In genomic region chr3:106371605-106372292, GRCh38 we compare ENCODE assay signal across 23 cellular contexts.
A peak's percentile ranks its signal among the peaks of the same experiment; 100 is the strongest.
DNase-seq lines count a peak whose midpoint lies in the region; ATAC-seq, FAIRE-seq and TF ChIP-seq lines count a peak whose summit lies in the region.
"Had no signal": no experiment of that assay in that cellular context is flagged by ENCODE, and none has a peak within 500 bp of the region (broad histone marks: within the 10 kb centered on the region; RNA-seq: fewer than 3 reads in every experiment).

No MANE protein-coding gene starts in this region.

- intact Hi-C loops in IMR-90 (cut with micrococcal nuclease) (no loop called here), Calu3 (cut with micrococcal nuclease; ENCODE audit: unreplicated experiment) (no loop called here)

- H3K9me3 ChIP-seq in IMR-90 (ENCODE audit: control insufficient read depth, insufficient read depth, low read length) (no peaks in the 10 kb centered on the region), astrocyte (ENCODE audit: insufficient read depth, low read depth, low read length) (no peaks in the 10 kb centered on the region)
- H3K9me3 ChIP-seq: BE2C, MG63 had no signal

- H3K27me3 ChIP-seq in IMR-90 (ENCODE audit: control insufficient read depth, insufficient read depth, low read length) = no peaks in the 10 kb centered on the region
- H3K27me3 ChIP-seq in astrocyte (ENCODE audit: insufficient read depth, low read length) = no peaks in the 10 kb centered on the region
- H3K27me3 ChIP-seq: BE2C, MG63 had no signal

- dilution Hi-C loops in IMR-90 (cut with HindIII; ENCODE audit: low sequenced_read_pairs, unreplicated experiment) = no loop called here

- TF ChIP-seq RAD21 in IMR-90 (IDR thresholded peaks at IDR 0.05; ENCODE audit: low read length) = no peak

- no peak overlapping the region for H4K91ac ChIP-seq in IMR-90 (ENCODE audit: insufficient read depth, low read depth, low read length)

- H4K8ac ChIP-seq in IMR-90 (ENCODE audit: low read depth in 2 of 2, low read length in 2 of 2) = no peak overlapping the region

- H3K4me1 Mint-ChIP-seq in astrocyte (ENCODE audit: low read depth, unreplicated experiment) = no peaks in the 10 kb centered on the region
- H3K4me1 Mint-ChIP-seq in Calu3 (ENCODE audit: low read depth, unreplicated experiment) = no peaks in the 10 kb centered on the region
- H3K4me1 Mint-ChIP-seq: CD14-positive monocyte; CD8-positive, alpha-beta memory T cell had no signal

- H2AFZ ChIP-seq in IMR-90 (replicated peaks; ENCODE audit: low read length, poor library complexity) (no peak overlapping the region), astrocyte (ENCODE audit: low read depth, low read length) (no peak overlapping the region)

- BruUV-seq in IMR-90 (replicated peaks; lab: Mats Ljungman, UMichigan) (no TSS peak), Calu3 (replicated peaks; lab: Mats Ljungman, UMichigan) (no TSS peak)

- WGBS in IMR-90 (ENCODE audit: extremely low coverage in 2 of 2, insufficient read length in 1 of 2), 2 experiments = 80% methylated on average over 1 of the region's 4 CpGs; no CpG with 5 or more reads in 1 of the 2 experiments

- H3K4me1 ChIP-seq in IMR-90 (ENCODE audit: control insufficient read depth, insufficient read depth, low read length) = 0 out of 2 replicates have a peak, but pooled peaks cover 3% of the 10 kb centered on the region
- no peaks in the 10 kb centered on the region for H3K4me1 ChIP-seq in astrocyte (ENCODE audit: insufficient read depth, low read length)

- DNase-seq in IMR-90 = peak; percentile 53
- DNase-seq in astrocyte (ENCODE audit: low read depth) = peak; percentile 44
- peak; percentile 29 for DNase-seq in iris pigment epithelial cell (ENCODE audit: low read depth)
- peak; percentile 72 for DNase-seq in retinal pigment epithelial cell (ENCODE audit: low read depth)
- DNase-seq in Calu3 = no peak
- DNase-seq in DMS53 (lab: John Stamatoyannopoulos, UW) = no peak
- DNase-seq in activated CD8-positive, alpha-beta memory T cell treated with anti-CD3 and anti-CD28 coated beads, Interleukin-2, amount 50 U/mL, for 4 hours = no peak
- DNase-seq: ACHN; BE2C; CD8-positive, alpha-beta memory T cell; KG1; MG63; NCI-H1105 treated with DMSO at 0.1 percent for 48 hours; NCI-H146; NCI-H1930; NCI-H2107; NCI-H446; NCI-H774; NK-92 treated with Interleukin-12 subunit alpha and Interleukin-12 subunit beta, amount 100 ng/mL, for 24 hours; PC-3 had no signal

- no peak overlapping the region for H3K14ac ChIP-seq in IMR-90 (replicated peaks; ENCODE audit: low read depth, low read length)

- in situ Hi-C loops in IMR-90 (cut with MboI; ENCODE audit: low sequenced_read_pairs) = no loop called here

- H4K5ac ChIP-seq in IMR-90 (ENCODE audit: low read depth, low read length) = no peak overlapping the region

- H3K9me3 Mint-ChIP-seq in astrocyte (ENCODE audit: unreplicated experiment) (no peaks in the 10 kb centered on the region), Calu3 (ENCODE audit: low read depth, unreplicated experiment) (no peaks in the 10 kb centered on the region)
- H3K9me3 Mint-ChIP-seq: CD8-positive, alpha-beta memory T cell had no signal

- H3K4me2 ChIP-seq in IMR-90 (ENCODE audit: low read depth, low read length) = no peak overlapping the region
- no peak overlapping the region for H3K4me2 ChIP-seq in astrocyte (ENCODE audit: low read length)

- H2AK5ac ChIP-seq in IMR-90 (ENCODE audit: low read depth, low read length) = no peak overlapping the region

- TF ChIP-seq POLR2A in IMR-90 (IDR thresholded peaks at IDR 0.05; ENCODE audit: low read depth, low read length) = no peak

- H3K23ac ChIP-seq in IMR-90 (ENCODE audit: low read depth, low read length) = no peak overlapping the region

- no peak overlapping the region for H3K4me3 ChIP-seq in IMR-90 (ENCODE audit: insufficient read depth, low read depth, low read length)
- no peak overlapping the region for H3K4me3 ChIP-seq in astrocyte (ENCODE audit: insufficient read depth, low read depth, low read length)
- H3K4me3 ChIP-seq in retinal pigment epithelial cell (ENCODE audit: low read length) = no peak overlapping the region
- H3K4me3 ChIP-seq: MG63 had no signal

- H3K9ac ChIP-seq in IMR-90 (ENCODE audit: low read depth, low read length) (no peak overlapping the region), astrocyte (ENCODE audit: low read length) (no peak overlapping the region)

- H3K79me1 ChIP-seq in IMR-90 (ENCODE audit: low read depth in 1 of 2, low read length in 2 of 2) = no peaks in the 10 kb centered on the region

- H3K27ac Mint-ChIP-seq in astrocyte (ENCODE audit: unreplicated experiment) = no peak overlapping the region
- no peak overlapping the region for H3K27ac Mint-ChIP-seq in Calu3 (ENCODE audit: unreplicated experiment)
- H3K27ac Mint-ChIP-seq: CD14-positive monocyte; CD8-positive, alpha-beta memory T cell had no signal

- H3K4me3 Mint-ChIP-seq in astrocyte (ENCODE audit: unreplicated experiment) = no peak overlapping the region
- H3K4me3 Mint-ChIP-seq in Calu3 (ENCODE audit: low read depth, unreplicated experiment) = no peak overlapping the region
- H3K4me3 Mint-ChIP-seq: CD14-positive monocyte; CD8-positive, alpha-beta memory T cell had no signal

- H3K4ac ChIP-seq in IMR-90 (ENCODE audit: low read depth, low read length) = no peak overlapping the region

- no peak for FAIRE-seq in astrocyte (lab: Jason Lieb, UNC)
- FAIRE-seq: H54 had no signal

- POLR2A ChIA-PET in IMR-90 (lab: Charles Lee; ENCODE audit: unreplicated experiment) = no interaction called here

- H3K9me1 ChIP-seq in IMR-90 (ENCODE audit: insufficient read depth, low read length) = no peaks in the 10 kb centered on the region

- no peaks in the 10 kb centered on the region for H3K36me3 ChIP-seq in IMR-90 (ENCODE audit: control insufficient read depth, insufficient read depth, low read length)
- H3K36me3 ChIP-seq in astrocyte (ENCODE audit: insufficient read depth, low read length) = no peaks in the 10 kb centered on the region
- H3K36me3 ChIP-seq: BE2C, MG63 had no signal

- H3K36me3 Mint-ChIP-seq in astrocyte (ENCODE audit: low read depth, unreplicated experiment) (no peaks in the 10 kb centered on the region), Calu3 (ENCODE audit: insufficient read depth, unreplicated experiment) (no peaks in the 10 kb centered on the region)
- H3K36me3 Mint-ChIP-seq: CD14-positive monocyte had no signal

- no peak overlapping the region for H2BK15ac ChIP-seq in IMR-90 (ENCODE audit: low read depth, low read length)

- H2AK9ac ChIP-seq in IMR-90 (replicated peaks; ENCODE audit: low read depth, low read length, poor library complexity) = no peak overlapping the region

- CTCF ChIA-PET in IMR-90 (lab: Yijun Ruan, JAX) (interaction anchor here (0.6 kb wide), 1 partner anchor 11 kb away, joined by 3 read pairs; no protein-coding TSS in a partner anchor), Calu3 (lab: Charles Lee) (interaction anchor here (0.6 kb wide), 1 partner anchor 692 kb away, joined by 3 read pairs; no protein-coding TSS in a partner anchor)

- no peak overlapping the region for H2BK20ac ChIP-seq in IMR-90 (ENCODE audit: low read depth, low read length)

- ATAC-seq in IMR-90 (ENCODE audit: low read depth) = peak; percentile 42
- ATAC-seq in GM18520 (IDR thresholded peaks at IDR 0.05; ENCODE audit: unreplicated experiment) = no peak
- ATAC-seq: PC-3 had no signal

- no peak overlapping the region for H3K18ac ChIP-seq in IMR-90 (ENCODE audit: low read depth, low read length)

- H2BK120ac ChIP-seq in IMR-90 (ENCODE audit: low read depth, low read length) = no peak overlapping the region

- TF ChIP-seq CTCF in IMR-90 (conservative IDR thresholded peaks at IDR 0.05; ENCODE audit: low read depth, low read length) (no peak), astrocyte (IDR thresholded peaks at IDR 0.05; ENCODE audit: insufficient read depth, low read depth, low read length) (no peak), retinal pigment epithelial cell (conservative IDR thresholded peaks at IDR 0.05; ENCODE audit: low read depth, low read length) (no peak), Calu3 (IDR thresholded peaks at IDR 0.05; ENCODE audit: unreplicated experiment) (no peak)

- no peaks in the 10 kb centered on the region for H3K79me2 ChIP-seq in astrocyte (ENCODE audit: insufficient read depth, low read length)

- H3K27ac ChIP-seq in IMR-90 (ENCODE audit: insufficient read depth, low read length) = no peak overlapping the region
- H3K27ac ChIP-seq in astrocyte (ENCODE audit: low read depth, low read length) = no peak overlapping the region

- no peak overlapping the region for H3K56ac ChIP-seq in IMR-90 (ENCODE audit: extremely low read depth, insufficient read depth, low read length)

- H4K20me1 ChIP-seq in IMR-90 (ENCODE audit: insufficient read depth, low read length) = no peaks in the 10 kb centered on the region
- H4K20me1 ChIP-seq in astrocyte (ENCODE audit: insufficient read depth, low read length) = no peaks in the 10 kb centered on the region

- no peaks in the 10 kb centered on the region for H3K27me3 Mint-ChIP-seq in astrocyte (ENCODE audit: low read depth, unreplicated experiment)
- no peaks in the 10 kb centered on the region for H3K27me3 Mint-ChIP-seq in Calu3 (ENCODE audit: unreplicated experiment)

- H2BK5ac ChIP-seq in IMR-90 (ENCODE audit: low read depth, low read length, poor library complexity, severe bottlenecking) = no peak overlapping the region

TF ChIP-seq in IMR-90, 13 proteins besides CTCF, POLR2A, EP300 and RAD21:
- TF ChIP-seq RFX5 (IDR thresholded peaks at IDR 0.05; ENCODE audit: low read depth, low read length) (no peak), MAFK (IDR thresholded peaks at IDR 0.05; ENCODE audit: low read depth, low read length) (peak; percentile 68)

Comparison
In these comparisons a context has a peak if more than half of its experiments do, and no peak if none do; other contexts are left out.
1. DNase-seq: peak in IMR-90 (single experiment), astrocyte (single experiment), iris pigment epithelial cell (single experiment) and retinal pigment epithelial cell (single experiment); none in Calu3 (single experiment), DMS53 (single experiment) and activated CD8-positive, alpha-beta memory T cell treated with anti-CD3 and anti-CD28 coated beads, Interleukin-2, amount 50 U/mL, for 4 hours (single experiment).